In the genomic region with DNA sequence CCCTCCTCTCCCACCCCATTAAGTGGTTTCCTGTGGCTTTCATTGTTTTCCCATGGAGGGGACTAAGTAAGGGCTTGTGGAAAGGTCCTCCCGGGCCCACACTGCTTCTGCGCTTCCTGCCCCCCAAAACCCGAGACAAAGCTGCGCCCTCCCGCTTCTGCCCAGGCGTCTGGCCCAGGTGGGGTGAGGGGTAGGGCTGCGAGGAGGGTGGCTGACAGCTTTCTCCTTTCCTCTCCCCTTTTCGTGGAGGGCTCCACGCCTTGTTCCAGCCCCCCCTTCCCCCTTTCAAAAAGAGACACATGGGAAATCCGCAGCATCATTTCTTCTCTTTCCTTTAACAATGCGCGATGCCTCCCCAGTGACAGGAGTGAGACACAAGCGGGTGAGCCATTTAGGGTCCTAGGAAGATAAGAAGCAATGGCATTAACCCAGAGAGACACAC, we compare ENCODE assay signal across 8 cellular contexts.
DNase-seq lines count a peak whose midpoint lies in the region; ATAC-seq lines count a peak whose summit lies in the region.

No MANE protein-coding gene starts in this region.

- peaks cover 53% of the 10 kb centered on the region for H3K4me1 Mint-ChIP-seq in activated naive CD8-positive, alpha-beta T cell treated with anti-CD3 and anti-CD28 coated beads, Interleukin-2, amount 50 U/mL, for 24 hours

- peak; percentile 20 for ATAC-seq in HG02610 (IDR thresholded peaks at IDR 0.05; ENCODE audit: unreplicated experiment)
- ATAC-seq in activated naive CD8-positive, alpha-beta T cell treated with anti-CD3 and anti-CD28 coated beads, Interleukin-2, amount 50 U/mL, for 24 hours, result peak; percentile 33

- H3K36me3 Mint-ChIP-seq in activated naive CD8-positive, alpha-beta T cell treated with anti-CD3 and anti-CD28 coated beads, Interleukin-2, amount 50 U/mL, for 24 hours (ENCODE audit: low read depth), result peaks cover 3% of the 10 kb centered on the region

- no peaks in the 10 kb centered on the region for H3K27me3 ChIP-seq in rectal smooth muscle tissue (ENCODE audit: control insufficient read depth, insufficient read depth, low read length)

- no peaks in the 10 kb centered on the region for H3K36me3 ChIP-seq in rectal smooth muscle tissue (ENCODE audit: control insufficient read depth, insufficient read depth, low read length)

- no peaks in the 10 kb centered on the region for H3K27me3 Mint-ChIP-seq in activated naive CD8-positive, alpha-beta T cell treated with anti-CD3 and anti-CD28 coated beads, Interleukin-2, amount 50 U/mL, for 24 hours

- peak overlapping the region; percentile 28 for H3K9ac ChIP-seq in rectal smooth muscle tissue (ENCODE audit: low read length)

- H3K27ac Mint-ChIP-seq in activated naive CD8-positive, alpha-beta T cell treated with anti-CD3 and anti-CD28 coated beads, Interleukin-2, amount 50 U/mL, for 24 hours, result peak overlapping the region; percentile 86

- DNase-seq in NCI-H524 (lab: John Stamatoyannopoulos, UW) (peak; percentile 22 to 46), NCI-H524 treated with DMSO at 0.1 percent for 48 hours (lab: John Stamatoyannopoulos, UW) (no peak), NCI-H82 treated with DMSO at 0.1 percent for 48 hours (lab: John Stamatoyannopoulos, UW; ENCODE audit: unreplicated experiment) (peak; percentile 36), hepatic stellate cell (ENCODE audit: low spot score) (peak; percentile 26)
- peak; percentile 50 for DNase-seq in activated naive CD8-positive, alpha-beta T cell treated with anti-CD3 and anti-CD28 coated beads, Interleukin-2, amount 50 U/mL, for 24 hours
- no peak for DNase-seq in central memory CD4-positive, alpha-beta T cell

- peaks cover 8% of the 10 kb centered on the region for H3K4me1 ChIP-seq in rectal smooth muscle tissue (ENCODE audit: control insufficient read depth, insufficient read depth, low read length)

- H3K4me3 Mint-ChIP-seq in activated naive CD8-positive, alpha-beta T cell treated with anti-CD3 and anti-CD28 coated beads, Interleukin-2, amount 50 U/mL, for 24 hours, result peak overlapping the region; percentile 91

- no peaks in the 10 kb centered on the region for H3K9me3 Mint-ChIP-seq in activated naive CD8-positive, alpha-beta T cell treated with anti-CD3 and anti-CD28 coated beads, Interleukin-2, amount 50 U/mL, for 24 hours

- H3K4me3 ChIP-seq in rectal smooth muscle tissue (ENCODE audit: low read length), result peak overlapping the region; percentile 71

- peak overlapping the region; percentile 88 for H3K27ac ChIP-seq in rectal smooth muscle tissue (ENCODE audit: low read depth, low read length)

Comparison
In these comparisons a context has a peak if more than half of its experiments do, and no peak if none do; other contexts are left out.
1. DNase-seq: peak in NCI-H524 (2 of 2), NCI-H82 treated with DMSO at 0.1 percent for 48 hours (single experiment), activated naive CD8-positive, alpha-beta T cell treated with anti-CD3 and anti-CD28 coated beads, Interleukin-2, amount 50 U/mL, for 24 hours (single experiment) and hepatic stellate cell (single experiment); none in NCI-H524 treated with DMSO at 0.1 percent for 48 hours (single experiment) and central memory CD4-positive, alpha-beta T cell (single experiment).